In the genomic region with DNA sequence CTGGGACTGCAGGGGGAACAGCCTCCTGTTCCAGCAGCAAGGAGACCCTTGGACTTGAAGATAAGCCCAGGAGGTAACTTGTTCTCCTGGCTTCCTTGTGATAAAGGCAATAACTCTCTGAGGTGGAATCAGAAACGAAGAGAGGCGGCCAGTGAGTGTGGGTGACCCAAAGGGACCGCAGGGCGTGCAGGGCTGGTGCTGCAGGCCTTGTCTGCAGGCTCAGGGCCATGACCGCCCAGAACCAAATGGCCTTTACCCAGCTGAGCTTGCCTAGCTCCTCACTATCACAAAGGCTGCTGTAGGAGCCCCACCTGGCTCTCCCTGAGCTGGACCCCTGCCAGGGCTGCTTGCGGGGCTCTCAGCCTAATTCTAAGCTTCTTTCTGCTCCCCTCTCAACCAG, we compare ENCODE assay signal across 19 cellular contexts.
"Had no signal": no experiment of that assay in that cellular context is flagged by ENCODE, and none has a peak within 500 bp of the region (broad histone marks: within the 10 kb centered on the region; RNA-seq: fewer than 3 reads in every experiment).

No MANE protein-coding gene starts in this region.

- DNase-seq: activated CD4-positive, alpha-beta T cell treated with anti-CD3 and anti-CD28 coated beads for 48 hours; activated CD8-positive, alpha-beta memory T cell treated with anti-CD3 and anti-CD28 coated beads, Interleukin-2, amount 50 U/mL, for 48 hours; activated CD8-positive, alpha-beta T cell treated with anti-CD3 and anti-CD28 coated beads, Interleukin-2, amount 10 ng/mL, durations not matched to agents 7 days and 5 days; amniotic stem cell; body of pancreas; effector memory CD8-positive, alpha-beta T cell; hippocampal formation; kidney glomerular epithelial cell; psoas muscle; right lobe of liver; stimulated activated CD4-positive, alpha-beta T cell treated with anti-CD3 and anti-CD28 coated beads, Interleukin-2, amount 100 ng/mL, for 48 hours; T-helper 1 cell; testis had no signal

- H3K27me3 ChIP-seq: body of pancreas, right lobe of liver, testis had no signal

- H3K9me3 Mint-ChIP-seq: activated naive CD4-positive, alpha-beta T cell treated with anti-CD3 and anti-CD28 coated beads, Interleukin-2, amount 50 U/mL, for 72 hours; activated T-helper 1 cell treated with anti-CD3 and anti-CD28 coated beads, Interleukin-12 subunit alpha, Interleukin-12 subunit beta, Interleukin-2, Interleukin-4 antibody, amounts not matched to agents 30 ng/mL and 10 ng/mL and 1 ng/mL, durations not matched to agents 14 hours and 24 hours and 36 hours; central memory CD8-positive, alpha-beta T cell; effector memory CD8-positive, alpha-beta T cell; natural killer cell treated with Interleukin-12 subunit alpha and Interleukin-12 subunit beta and Interleukin-15 and Interleukin-18, amount 100 ng/mL, for 72 hours; stimulated activated naive CD8-positive, alpha-beta T cell treated with anti-CD3 and anti-CD28 coated beads, Interleukin-15, Interleukin-2, amounts not matched to agents 100 ng/mL and 50 ng/mL, for 24 hours had no signal

- H3K4me3 ChIP-seq: body of pancreas, lung, psoas muscle, right lobe of liver, testis had no signal

- H3K27me3 Mint-ChIP-seq: natural killer cell treated with Interleukin-12 subunit alpha and Interleukin-12 subunit beta and Interleukin-15 and Interleukin-18, amount 100 ng/mL, for 72 hours had no signal

- H3K4me3 Mint-ChIP-seq: activated CD8-positive, alpha-beta T cell treated with anti-CD3 and anti-CD28 coated beads, Interleukin-2, amount 10 ng/mL, durations not matched to agents 7 days and 5 days; activated T-helper 1 cell treated with anti-CD3 and anti-CD28 coated beads, Interleukin-12 subunit alpha, Interleukin-12 subunit beta, Interleukin-2, Interleukin-4 antibody, amounts not matched to agents 30 ng/mL and 10 ng/mL and 1 ng/mL, durations not matched to agents 14 hours and 24 hours and 36 hours; central memory CD8-positive, alpha-beta T cell; effector memory CD8-positive, alpha-beta T cell; natural killer cell treated with Interleukin-12 subunit alpha and Interleukin-12 subunit beta and Interleukin-15 and Interleukin-18, amount 100 ng/mL, for 72 hours; stimulated activated naive CD8-positive, alpha-beta T cell treated with anti-CD3 and anti-CD28 coated beads, Interleukin-15, Interleukin-2, amounts not matched to agents 100 ng/mL and 50 ng/mL, for 24 hours had no signal

- H3K36me3 ChIP-seq: right lobe of liver had no signal

- H3K27ac ChIP-seq: body of pancreas, psoas muscle, right lobe of liver, testis had no signal

- H3K36me3 Mint-ChIP-seq: activated naive CD4-positive, alpha-beta T cell treated with anti-CD3 and anti-CD28 coated beads, Interleukin-2, amount 50 U/mL, for 72 hours; natural killer cell treated with Interleukin-12 subunit alpha and Interleukin-12 subunit beta and Interleukin-15 and Interleukin-18, amount 100 ng/mL, for 72 hours had no signal

- ATAC-seq: activated CD8-positive, alpha-beta T cell treated with anti-CD3 and anti-CD28 coated beads, Interleukin-2, amount 10 ng/mL, durations not matched to agents 7 days and 5 days; activated naive CD4-positive, alpha-beta T cell treated with anti-CD3 and anti-CD28 coated beads, Interleukin-2, amount 50 U/mL, for 72 hours; body of pancreas; effector memory CD8-positive, alpha-beta T cell; natural killer cell treated with Interleukin-12 subunit alpha and Interleukin-12 subunit beta and Interleukin-15 and Interleukin-18, amount 100 ng/mL, for 72 hours; psoas muscle had no signal

- H3K9me3 ChIP-seq: body of pancreas, psoas muscle, right lobe of liver, testis had no signal

- H3K4me1 ChIP-seq: body of pancreas, psoas muscle, right lobe of liver, testis had no signal

- H3K27ac Mint-ChIP-seq: activated CD8-positive, alpha-beta T cell treated with anti-CD3 and anti-CD28 coated beads, Interleukin-2, amount 10 ng/mL, durations not matched to agents 7 days and 5 days; activated T-helper 1 cell treated with anti-CD3 and anti-CD28 coated beads, Interleukin-12 subunit alpha, Interleukin-12 subunit beta, Interleukin-2, Interleukin-4 antibody, amounts not matched to agents 30 ng/mL and 10 ng/mL and 1 ng/mL, durations not matched to agents 14 hours and 24 hours and 36 hours; natural killer cell treated with Interleukin-12 subunit alpha and Interleukin-12 subunit beta and Interleukin-15 and Interleukin-18, amount 100 ng/mL, for 72 hours; stimulated activated naive CD8-positive, alpha-beta T cell treated with anti-CD3 and anti-CD28 coated beads, Interleukin-15, Interleukin-2, amounts not matched to agents 100 ng/mL and 50 ng/mL, for 24 hours had no signal

- H3K4me1 Mint-ChIP-seq: central memory CD8-positive, alpha-beta T cell had no signal
